Comparison of ENCODE assay signal across 17 cellular contexts in genomic region chr10:132471125-132471451, GRCh38.
DNase-seq lines count a peak whose midpoint lies in the region; ATAC-seq and TF ChIP-seq lines count a peak whose summit lies in the region.
"Had no signal": no experiment of that assay in that cellular context is flagged by ENCODE, and none has a peak within 500 bp of the region (broad histone marks: within the 10 kb centered on the region; RNA-seq: fewer than 3 reads in every experiment).

No MANE protein-coding gene starts in this region.

- H3F3A ChIP-seq in neural progenitor cell (ENCODE audit: low read depth): no peaks in the 10 kb centered on the region

- no peaks in the 10 kb centered on the region for H4K20me1 ChIP-seq in neural progenitor cell (ENCODE audit: low read depth)

- DNase-seq in left ventricle myocardium superior (peak; percentile 8), right atrium auricular region (ENCODE audit: low spot score) (no peak), left lung (peak in 1 of 2 donors; percentile 31), tibial nerve (ENCODE audit: low spot score in 2 of 2) (no peak), neural progenitor cell (ENCODE audit: low spot score) (no peak), DMS 273 (lab: John Stamatoyannopoulos, UW; ENCODE audit: unreplicated experiment) (no peak), natural killer cell (no peak)
- no peak for DNase-seq in activated T-helper 1 cell treated with anti-CD3 and anti-CD28 coated beads, Interleukin-12 subunit alpha, Interleukin-12 subunit beta, Interleukin-2, Interleukin-4 antibody, amounts not matched to agents 30 ng/mL and 10 ng/mL and 1 ng/mL, durations not matched to agents 14 hours and 24 hours and 36 hours (ENCODE audit: low spot score)
- DNase-seq: HCEC 1CT, NCI-H1417 treated with DMSO at 0.1 percent for 48 hours, NCI-H1930, NCI-H345, NCI-H524 treated with DMSO at 0.1 percent for 48 hours, SHP77 treated with DMSO at 0.1 percent for 48 hours had no signal

- no peak overlapping the region for H3K9ac ChIP-seq in neural progenitor cell
- H3K9ac ChIP-seq: KMS-11 had no signal

- H3K27me3 Mint-ChIP-seq in activated T-helper 1 cell treated with anti-CD3 and anti-CD28 coated beads, Interleukin-12 subunit alpha, Interleukin-12 subunit beta, Interleukin-2, Interleukin-4 antibody, amounts not matched to agents 30 ng/mL and 10 ng/mL and 1 ng/mL, durations not matched to agents 14 hours and 24 hours and 36 hours (ENCODE audit: insufficient read depth): peaks cover 17% of the 10 kb centered on the region
- peaks cover 9% of the 10 kb centered on the region for H3K27me3 Mint-ChIP-seq in neural progenitor cell (ENCODE audit: insufficient read depth, low read depth)
- peaks cover 11 to 14% of the 10 kb centered on the region in 2 donors for H3K27me3 Mint-ChIP-seq in natural killer cell (ENCODE audit: low read depth in 2 of 2)

- H3K79me2 ChIP-seq in neural progenitor cell (ENCODE audit: low read depth): no peaks in the 10 kb centered on the region

- H3K27ac ChIP-seq in right atrium auricular region (no peak overlapping the region), left lung (no peak overlapping the region), tibial nerve (peak overlapping the region; percentile 2 to 96 (median 53)), neural progenitor cell (no peak overlapping the region)
- H3K27ac ChIP-seq: C4-2B, HL-60, KMS-11 had no signal

- H3K4me2 ChIP-seq in neural progenitor cell: no peak overlapping the region
- H3K4me2 ChIP-seq: KMS-11 had no signal

- H2AFZ ChIP-seq in neural progenitor cell (replicated peaks): no peak overlapping the region

- H3K9me3 ChIP-seq in right atrium auricular region (peaks cover 0 to 9% of the 10 kb centered on the region in 2 donors), left lung (no peaks in the 10 kb centered on the region), tibial nerve (peaks cover 0 to 9% (median 0%) of the 10 kb centered on the region in 4 donors), neural progenitor cell (ENCODE audit: low read depth) (no peaks in the 10 kb centered on the region)

- H3K4me1 Mint-ChIP-seq in activated T-helper 1 cell treated with anti-CD3 and anti-CD28 coated beads, Interleukin-12 subunit alpha, Interleukin-12 subunit beta, Interleukin-2, Interleukin-4 antibody, amounts not matched to agents 30 ng/mL and 10 ng/mL and 1 ng/mL, durations not matched to agents 14 hours and 24 hours and 36 hours (ENCODE audit: low read depth): peaks cover 8% of the 10 kb centered on the region
- peaks cover 16% of the 10 kb centered on the region for H3K4me1 Mint-ChIP-seq in neural progenitor cell
- no peaks in the 10 kb centered on the region for H3K4me1 Mint-ChIP-seq in natural killer cell

- no peaks in the 10 kb centered on the region for H3K27me3 ChIP-seq in right atrium auricular region
- no peaks in the 10 kb centered on the region for H3K27me3 ChIP-seq in left lung
- H3K27me3 ChIP-seq in tibial nerve: no peaks in the 10 kb centered on the region
- no peaks in the 10 kb centered on the region for H3K27me3 ChIP-seq in neural progenitor cell

- no peak for ATAC-seq in left ventricle myocardium superior
- peak; percentile 13 for ATAC-seq in left lung
- no peak for ATAC-seq in natural killer cell

- H3K4me1 ChIP-seq in right atrium auricular region: peaks cover 0 to 35% of the 10 kb centered on the region in 2 donors
- peaks cover 5 to 13% of the 10 kb centered on the region in 2 donors for H3K4me1 ChIP-seq in left lung
- H3K4me1 ChIP-seq in tibial nerve: peaks cover 0 to 60% (median 38%) of the 10 kb centered on the region in 4 donors
- no peaks in the 10 kb centered on the region for H3K4me1 ChIP-seq in neural progenitor cell

- no peaks in the 10 kb centered on the region for H3K36me3 ChIP-seq in right atrium auricular region
- H3K36me3 ChIP-seq in left lung: no peaks in the 10 kb centered on the region
- H3K36me3 ChIP-seq in tibial nerve: no peaks in the 10 kb centered on the region
- no peaks in the 10 kb centered on the region for H3K36me3 ChIP-seq in neural progenitor cell

- TF ChIP-seq EP300 in tibial nerve (IDR thresholded peaks at IDR 0.05): no peak

- no peak for TF ChIP-seq POLR2A in tibial nerve (IDR thresholded peaks at IDR 0.05)

- H3K9me3 Mint-ChIP-seq in activated T-helper 1 cell treated with anti-CD3 and anti-CD28 coated beads, Interleukin-12 subunit alpha, Interleukin-12 subunit beta, Interleukin-2, Interleukin-4 antibody, amounts not matched to agents 30 ng/mL and 10 ng/mL and 1 ng/mL, durations not matched to agents 14 hours and 24 hours and 36 hours: no peaks in the 10 kb centered on the region
- H3K9me3 Mint-ChIP-seq in neural progenitor cell: peaks cover 13% of the 10 kb centered on the region
- no peaks in the 10 kb centered on the region for H3K9me3 Mint-ChIP-seq in natural killer cell

- H3K36me3 Mint-ChIP-seq in activated T-helper 1 cell treated with anti-CD3 and anti-CD28 coated beads, Interleukin-12 subunit alpha, Interleukin-12 subunit beta, Interleukin-2, Interleukin-4 antibody, amounts not matched to agents 30 ng/mL and 10 ng/mL and 1 ng/mL, durations not matched to agents 14 hours and 24 hours and 36 hours (ENCODE audit: low read depth): no peaks in the 10 kb centered on the region
- H3K36me3 Mint-ChIP-seq in neural progenitor cell (peaks cover 3% of the 10 kb centered on the region), natural killer cell (no peaks in the 10 kb centered on the region)

- whole genome bisulfite sequencing in tibial nerve, 2 donors: 64 to 89% methylated on average over 4 of the region's 4 CpGs

- H3K4me3 Mint-ChIP-seq in activated T-helper 1 cell treated with anti-CD3 and anti-CD28 coated beads, Interleukin-12 subunit alpha, Interleukin-12 subunit beta, Interleukin-2, Interleukin-4 antibody, amounts not matched to agents 30 ng/mL and 10 ng/mL and 1 ng/mL, durations not matched to agents 14 hours and 24 hours and 36 hours: no peak overlapping the region
- H3K4me3 Mint-ChIP-seq in neural progenitor cell (no peak overlapping the region), natural killer cell (no peak overlapping the region)

- H3K27ac Mint-ChIP-seq in activated T-helper 1 cell treated with anti-CD3 and anti-CD28 coated beads, Interleukin-12 subunit alpha, Interleukin-12 subunit beta, Interleukin-2, Interleukin-4 antibody, amounts not matched to agents 30 ng/mL and 10 ng/mL and 1 ng/mL, durations not matched to agents 14 hours and 24 hours and 36 hours: peak overlapping the region; percentile 49
- no peak overlapping the region for H3K27ac Mint-ChIP-seq in neural progenitor cell
- H3K27ac Mint-ChIP-seq in natural killer cell: no peak overlapping the region

- TF ChIP-seq CTCF in right atrium auricular region (IDR thresholded peaks at IDR 0.05) (no peak), left lung (IDR thresholded peaks at IDR 0.05) (no peak), tibial nerve (IDR thresholded peaks at IDR 0.05) (no peak), neural progenitor cell (IDR thresholded peaks at IDR 0.05) (no peak), natural killer cell (IDR thresholded peaks at IDR 0.05) (no peak)

- intact Hi-C loops in left ventricle myocardium superior (cut with micrococcal nuclease) (no loop called here), left lung (cut with DNase I) (no loop called here), natural killer cell (cut with micrococcal nuclease) (no loop called here)
- intact Hi-C loops in activated T-helper 1 cell treated with anti-CD3 and anti-CD28 coated beads, Interleukin-12 subunit alpha, Interleukin-12 subunit beta, Interleukin-2, Interleukin-4 antibody, amounts not matched to agents 30 ng/mL and 10 ng/mL and 1 ng/mL, durations not matched to agents 14 hours and 24 hours and 36 hours (cut with micrococcal nuclease): loop anchor here (2.0 kb wide), 1 partner anchor 66 kb away; the partner anchor contains the start of gene INPP5A

- no peak overlapping the region for H3K4me3 ChIP-seq in right atrium auricular region
- H3K4me3 ChIP-seq in left lung: no peak overlapping the region
- no peak overlapping the region for H3K4me3 ChIP-seq in tibial nerve
- H3K4me3 ChIP-seq in neural progenitor cell: no peak overlapping the region

Comparison
In these comparisons a context has a peak if more than half of its experiments do, and no peak if none do; other contexts are left out.
1. H3K27ac ChIP-seq: peak in tibial nerve (4 of 4); none in right atrium auricular region (0 of 2), left lung (0 of 2) and neural progenitor cell (single experiment).